In genomic region chr14:60893916-60894315, GRCh38 we compare ENCODE assay signal across 29 cellular contexts.
"Had no signal": no experiment of that assay in that cellular context is flagged by ENCODE, and none has a peak within 500 bp of the region (broad histone marks: within the 10 kb centered on the region; RNA-seq: fewer than 3 reads in every experiment).

No MANE protein-coding gene starts in this region.

- DNase-seq: activated CD4-positive, alpha-beta memory T cell treated with anti-CD3 and anti-CD28 coated beads for 36 hours; activated CD4-positive, alpha-beta T cell treated with anti-CD3 and anti-CD28 coated beads for 48 hours; activated naive CD4-positive, alpha-beta T cell treated with Interleukin-2 at 50 U/mL for 16 hours; activated naive CD8-positive, alpha-beta T cell treated with anti-CD3 and anti-CD28 coated beads for 36 hours; activated T-cell treated with anti-CD3 and anti-CD28 coated beads, Interleukin-2, amount 50 U/mL, for 48 hours; amniotic stem cell; colonic mucosa; dorsolateral prefrontal cortex; esophagus squamous epithelium; gastrocnemius medialis; heart left ventricle; immature natural killer cell; kidney glomerular epithelial cell; left lung; ovary; spleen; stimulated activated CD4-positive, alpha-beta T cell treated with anti-CD3 and anti-CD28 coated beads, Interleukin-4, amount 100 ng/mL, for 24 hours; stimulated activated naive CD4-positive, alpha-beta T cell treated with Interleukin-2 at 50 U/mL for 16 hours; substantia nigra; T-helper 1 cell; T1000; thyroid gland; upper lobe of right lung had no signal

- H3K36me3 Mint-ChIP-seq: activated CD4-positive, alpha-beta memory T cell treated with anti-CD3 and anti-CD28 coated beads for 36 hours had no signal

- H3K36me3 ChIP-seq: breast epithelium, colonic mucosa, esophagus squamous epithelium, gastrocnemius medialis, heart left ventricle, left lung, ovary, prostate gland, spleen, thyroid gland, upper lobe of right lung had no signal

- H3K27ac Mint-ChIP-seq: activated CD4-positive, alpha-beta memory T cell treated with anti-CD3 and anti-CD28 coated beads for 36 hours; activated naive CD8-positive, alpha-beta T cell treated with anti-CD3 and anti-CD28 coated beads for 36 hours; mesothelial cell of epicardium had no signal

- H3K27me3 Mint-ChIP-seq: activated CD4-positive, alpha-beta memory T cell treated with anti-CD3 and anti-CD28 coated beads for 36 hours; activated naive CD8-positive, alpha-beta T cell treated with anti-CD3 and anti-CD28 coated beads for 36 hours; central memory CD8-positive, alpha-beta T cell; naive thymus-derived CD8-positive, alpha-beta T cell had no signal

- H3K27ac ChIP-seq: breast epithelium, colonic mucosa, dorsolateral prefrontal cortex, esophagus squamous epithelium, gastrocnemius medialis, heart left ventricle, left lung, ovary, prostate gland, spleen, thyroid gland, upper lobe of right lung had no signal

- H3K9me3 ChIP-seq: breast epithelium, colonic mucosa, esophagus squamous epithelium, gastrocnemius medialis, left lung, ovary, prostate gland, spleen, thyroid gland, upper lobe of right lung had no signal

- H3K4me3 Mint-ChIP-seq: activated CD4-positive, alpha-beta memory T cell treated with anti-CD3 and anti-CD28 coated beads for 36 hours; activated naive CD8-positive, alpha-beta T cell treated with anti-CD3 and anti-CD28 coated beads for 36 hours; central memory CD8-positive, alpha-beta T cell; immature natural killer cell; mesothelial cell of epicardium had no signal

- H3K27me3 ChIP-seq: breast epithelium, colonic mucosa, dorsolateral prefrontal cortex, esophagus squamous epithelium, gastrocnemius medialis, heart left ventricle, left lung, ovary, spleen, thyroid gland, upper lobe of right lung had no signal

- ATAC-seq: gastrocnemius medialis, heart left ventricle, left lung, upper lobe of right lung had no signal

- H3K4me3 ChIP-seq: breast epithelium, colonic mucosa, dorsolateral prefrontal cortex, esophagus squamous epithelium, gastrocnemius medialis, heart left ventricle, left lung, lung, ovary, prostate gland, spleen, thyroid gland, upper lobe of right lung had no signal

- H3K9me3 Mint-ChIP-seq: activated CD4-positive, alpha-beta memory T cell treated with anti-CD3 and anti-CD28 coated beads for 36 hours; central memory CD8-positive, alpha-beta T cell; immature natural killer cell had no signal

- H3K4me1 ChIP-seq: breast epithelium, colonic mucosa, esophagus squamous epithelium, heart left ventricle, left lung, prostate gland, spleen, thyroid gland, upper lobe of right lung had no signal

- H3K4me1 Mint-ChIP-seq: mesothelial cell of epicardium had no signal
